8 cellular contexts compared by ENCODE assay signal in genomic region chr16:70522216-70523000, GRCh38. TPM values are rescaled to one million over a fixed set of nuclear protein-coding genes. Genes with fewer than 3 reads are reported as not detected.
DNase-seq lines count a peak whose midpoint lies in the region; ATAC-seq, FAIRE-seq and TF ChIP-seq lines count a peak whose summit lies in the region.

No MANE protein-coding gene starts in this region.

- no peak overlapping the region for H3K14ac ChIP-seq in mesenchymal stem cell (ENCODE audit: low read length in 2 of 2)

- peaks cover 47% of the 10 kb centered on the region for H3K36me3 Mint-ChIP-seq in HFFc6 (ENCODE audit: low read depth)

- H3K27ac ChIP-seq in A549 (peak overlapping the region; percentile 86 to 93), ascending aorta (no peak overlapping the region), mesenchymal stem cell (ENCODE audit: low read length, poor library complexity, severe bottlenecking) (no peak overlapping the region)

- H2AFZ ChIP-seq in mesenchymal stem cell (ENCODE audit: low read depth, low read length) = no peak overlapping the region

- no peak overlapping the region for H2BK15ac ChIP-seq in mesenchymal stem cell (ENCODE audit: low read depth, poor library complexity, severe bottlenecking)

- H3K18ac ChIP-seq in mesenchymal stem cell (ENCODE audit: low read depth in 1 of 2, low read length in 2 of 2) = no peak overlapping the region

- no peak overlapping the region for H4K91ac ChIP-seq in mesenchymal stem cell (ENCODE audit: low read length)

- TF ChIP-seq CTCF in A549 (IDR thresholded peaks at IDR 0.05) (no peak), HFFc6 (IDR thresholded peaks at IDR 0.05) (no peak), ascending aorta (IDR thresholded peaks at IDR 0.05) (no peak)

- no peak for DNase-seq in A549 (ENCODE audit: low read depth in 1 of 2, low spot score in 1 of 2)
- no peak for DNase-seq in HFFc6
- no peak for DNase-seq in ascending aorta (ENCODE audit: low spot score in 2 of 2)
- peak; percentile 3 for DNase-seq in mesenchymal stem cell
- no peak for DNase-seq in NCI-H2081 treated with DMSO at 0.1 percent for 48 hours (lab: John Stamatoyannopoulos, UW)
- no peak for DNase-seq in NCI-H2196 treated with DMSO at 0.1 percent for 48 hours (lab: John Stamatoyannopoulos, UW; ENCODE audit: unreplicated experiment)

- POLR2A ChIA-PET in A549 (lab: Yijun Ruan, JAX) = interaction anchor here (0.7 to 0.9 kb wide), 2 partner anchors 19 to 68 kb away, joined by 3 to 5 read pairs; partner anchors contain the start of gene FCSK

- H3K9me3 Mint-ChIP-seq in HFFc6 = no peaks in the 10 kb centered on the region

- H2BK5ac ChIP-seq in mesenchymal stem cell (ENCODE audit: low read depth, low read length, poor library complexity, severe bottlenecking) = no peak overlapping the region

- no peak overlapping the region for H2AK5ac ChIP-seq in mesenchymal stem cell (ENCODE audit: low read length, severe bottlenecking)

- peak overlapping the region; percentile 98 for H3K4me2 ChIP-seq in A549
- H3K4me2 ChIP-seq in mesenchymal stem cell (ENCODE audit: low read length, poor library complexity, severe bottlenecking) = peak overlapping the region; percentile 67

- peak overlapping the region in 1 of 2 experiments; percentile 13 for H3K4ac ChIP-seq in mesenchymal stem cell (ENCODE audit: low read depth in 1 of 2, low read length in 2 of 2)

- H3K4me1 ChIP-seq in A549 = peaks cover 32% of the 10 kb centered on the region
- H3K4me1 ChIP-seq in ascending aorta = peaks cover 8 to 21% of the 10 kb centered on the region in 2 donors
- peaks cover 17% of the 10 kb centered on the region for H3K4me1 ChIP-seq in mesenchymal stem cell (ENCODE audit: control insufficient read depth, insufficient read depth, low read depth, low read length)

- H3K27me3 ChIP-seq in ascending aorta (no peaks in the 10 kb centered on the region), mesenchymal stem cell (ENCODE audit: control insufficient read depth in 1 of 2, insufficient read depth in 1 of 2, low read length in 2 of 2) (no peaks in the 10 kb centered on the region)

- H3K23ac ChIP-seq in mesenchymal stem cell (ENCODE audit: low read length in 2 of 2) = no peak overlapping the region

- 51% methylated on average over 16 of the region's 16 CpGs for whole genome bisulfite sequencing in A549 (ENCODE audit: missing lambda C conversion rate)
- whole genome bisulfite sequencing in mesenchymal stem cell = 81% methylated on average over 14 of the region's 16 CpGs

- peaks cover 10% of the 10 kb centered on the region for H3K27me3 Mint-ChIP-seq in HFFc6 (ENCODE audit: insufficient read depth)

- H3K4me3 ChIP-seq in A549 (peak overlapping the region; percentile 75), ascending aorta (peak overlapping the region; percentile 66 to 89), mesenchymal stem cell (ENCODE audit: insufficient read depth in 1 of 2, low read depth in 1 of 2, low read length in 2 of 2) (peak overlapping the region in 1 of 2 experiments; percentile 84)

- peak overlapping the region; percentile 96 for H3K4me3 Mint-ChIP-seq in HFFc6

- peak overlapping the region; percentile 96 for H3K27ac Mint-ChIP-seq in HFFc6

- ATAC-seq in A549 (no peak), GM18907 (IDR thresholded peaks at IDR 0.05; ENCODE audit: unreplicated experiment) (no peak), HG02981 (IDR thresholded peaks at IDR 0.05; ENCODE audit: unreplicated experiment) (no peak)

- TF ChIP-seq EP300 in A549 (IDR thresholded peaks at IDR 0.05) = no peak

- no peak for TF ChIP-seq RAD21 in A549 (conservative IDR thresholded peaks at IDR 0.05 in 1 of 2, IDR thresholded peaks at IDR 0.05 in 1 of 2)

- no peak for TF ChIP-seq POLR2A in A549 (IDR thresholded peaks at IDR 0.05; ENCODE audit: low read length)

- H3K4me1 Mint-ChIP-seq in HFFc6 (ENCODE audit: low read depth) = peaks cover 51% of the 10 kb centered on the region

- H3K36me3 ChIP-seq in ascending aorta (peaks cover under 1 to 23% of the 10 kb centered on the region in 2 donors), mesenchymal stem cell (ENCODE audit: control insufficient read depth in 1 of 2, insufficient read depth in 2 of 2, low read depth in 1 of 2, low read length in 2 of 2) (peaks cover 1 to 30% of the 10 kb centered on the region in 2 experiments)

- intact Hi-C loops in ascending aorta (cut with DNase I) = no loop called here

- no peak for FAIRE-seq in A549 (lab: Jason Lieb, UNC)

- peak overlapping the region; percentile 93 for H3K9ac ChIP-seq in mesenchymal stem cell (ENCODE audit: low read length)

- H3K79me1 ChIP-seq in mesenchymal stem cell (replicated peaks; ENCODE audit: low read length, poor library complexity, severe bottlenecking) = peaks cover 6% of the 10 kb centered on the region

- no peak overlapping the region for H2BK12ac ChIP-seq in mesenchymal stem cell (ENCODE audit: low read length in 2 of 2)

- CTCF ChIA-PET in A549 (lab: Yijun Ruan, JAX) = interaction anchor here (1.1 to 1.3 kb wide), 2 partner anchors 8 to 52 kb away, joined by 3 to 5 read pairs; no protein-coding TSS in a partner anchor

- no peak overlapping the region for H4K8ac ChIP-seq in mesenchymal stem cell (ENCODE audit: low read length)

- no peak overlapping the region for H2BK120ac ChIP-seq in mesenchymal stem cell (ENCODE audit: low read depth, low read length)

- no peaks in the 10 kb centered on the region for H3K9me3 ChIP-seq in A549
- H3K9me3 ChIP-seq in ascending aorta = no peaks in the 10 kb centered on the region
- H3K9me3 ChIP-seq in mesenchymal stem cell (ENCODE audit: control insufficient read depth, low read length) = no peaks in the 10 kb centered on the region

TF ChIP-seq in A549, 52 proteins besides CTCF, POLR2A, EP300 and RAD21 (continues in another document):
- TF ChIP-seq, protein P1, sequence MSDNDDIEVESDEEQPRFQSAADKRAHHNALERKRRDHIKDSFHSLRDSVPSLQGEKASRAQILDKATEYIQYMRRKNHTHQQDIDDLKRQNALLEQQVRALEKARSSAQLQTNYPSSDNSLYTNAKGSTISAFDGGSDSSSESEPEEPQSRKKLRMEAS (IDR thresholded peaks at IDR 0.05) = no peak
- TF ChIP-seq HOXB5 (CRISPR knock-in tag; IDR thresholded peaks at IDR 0.05) (no peak), NFE2L2 (conservative IDR thresholded peaks at IDR 0.05; ENCODE audit: low read length) (no peak), SREBF2 (IDR thresholded peaks at IDR 0.05) (no peak), ESRRA (IDR thresholded peaks at IDR 0.05; ENCODE audit: borderline replicate concordance, low read length) (no peak), KDM5A (IDR thresholded peaks at IDR 0.05) (no peak), FOSL2 (IDR thresholded peaks at IDR 0.05) (no peak), FOSL2 (CRISPR knock-in tag; IDR thresholded peaks at IDR 0.05) (no peak), FOXS1 (CRISPR knock-in tag; IDR thresholded peaks at IDR 0.05) (no peak), JUN (IDR thresholded peaks at IDR 0.05) (no peak), GATA3 (IDR thresholded peaks at IDR 0.05; ENCODE audit: borderline replicate concordance) (no peak), KDM1A (IDR thresholded peaks at IDR 0.05; ENCODE audit: low read depth) (no peak), FOSB (CRISPR knock-in tag; IDR thresholded peaks at IDR 0.05) (no peak)
- TF ChIP-seq, protein P2, sequence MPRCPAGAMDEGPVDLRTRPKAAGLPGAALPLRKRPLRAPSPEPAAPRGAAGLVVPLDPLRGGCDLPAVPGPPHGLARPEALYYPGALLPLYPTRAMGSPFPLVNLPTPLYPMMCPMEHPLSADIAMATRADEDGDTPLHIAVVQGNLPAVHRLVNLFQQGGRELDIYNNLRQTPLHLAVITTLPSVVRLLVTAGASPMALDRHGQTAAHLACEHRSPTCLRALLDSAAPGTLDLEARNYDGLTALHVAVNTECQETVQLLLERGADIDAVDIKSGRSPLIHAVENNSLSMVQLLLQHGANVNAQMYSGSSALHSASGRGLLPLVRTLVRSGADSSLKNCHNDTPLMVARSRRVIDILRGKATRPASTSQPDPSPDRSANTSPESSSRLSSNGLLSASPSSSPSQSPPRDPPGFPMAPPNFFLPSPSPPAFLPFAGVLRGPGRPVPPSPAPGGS (IDR thresholded peaks at IDR 0.05) = no peak

RNA-seq across cellular contexts. Expression of gene COG4, which starts 0.9 kb away (rescaled TPM):
- polyA plus RNA-seq in A549 (2011; rRNA removed) (48.2 and 53.1 TPM in 2 replicates), A549 (2017; fragmentation: RNase III; extraction: RNeasy Plus Mini Kit Qiagen cat#74134 plus additional on column Dnase treatment) (40.9 to 46.5 TPM (median 42.7 TPM) in 3 replicates)
- polyA plus RNA-seq in A549 (2012; cell fraction: cytosol; rRNA removed) = 42.1 and 53.3 TPM in 2 replicates
- polyA plus RNA-seq in A549 (2012; cell fraction: nucleus; rRNA removed) = 75.5 and 99.7 TPM in 2 replicates
- 53.6 and 67.3 TPM in 2 replicates for polyA minus RNA-seq in A549 (2011; rRNA and poly(A)+ RNA removed)
- total RNA-seq in HFFc6 (2021; fragmentation: NEBNext Ultra II Directional; extraction: Animal tissue kit (Norgen Biotek cat#: 25700)) = 10 to 100 TPM; 70.2 to 91.7 (median 80.2) TPM
- 59.1 TPM for total RNA-seq in ascending aorta
- 31.1 TPM for polyA plus RNA-seq in mesenchymal stem cell (2013, experiment 1 of 2)
- 32.7 TPM for polyA plus RNA-seq in mesenchymal stem cell (2013, experiment 2 of 2)

RNA-seq across cellular contexts. Expression of gene SF3B3, which starts 1.2 kb away (rescaled TPM):
- polyA plus RNA-seq in A549 (2011; rRNA removed) (155 and 302 TPM in 2 replicates), A549 (2017; fragmentation: RNase III; extraction: RNeasy Plus Mini Kit Qiagen cat#74134 plus additional on column Dnase treatment) (111 to 118 TPM (median 115 TPM) in 3 replicates)
- 73.9 and 101 TPM in 2 replicates for polyA plus RNA-seq in A549 (2012; cell fraction: cytosol; rRNA removed)
- polyA plus RNA-seq in A549 (2012; cell fraction: nucleus; rRNA removed) = 210 and 337 TPM in 2 replicates
- 321 and 327 TPM in 2 replicates for polyA minus RNA-seq in A549 (2011; rRNA and poly(A)+ RNA removed)
- 100 to 1,000 TPM; 289 to 358 (median 312) TPM for total RNA-seq in HFFc6 (2021; fragmentation: NEBNext Ultra II Directional; extraction: Animal tissue kit (Norgen Biotek cat#: 25700))
- total RNA-seq in ascending aorta = 31.2 TPM
- 72.0 TPM for polyA plus RNA-seq in mesenchymal stem cell (2013, experiment 1 of 2)
- 74.7 TPM for polyA plus RNA-seq in mesenchymal stem cell (2013, experiment 2 of 2)

Comparison
In these comparisons a context has a peak if more than half of its experiments do, and no peak if none do; other contexts are left out.
1. H3K27ac ChIP-seq: peak in A549 (2 of 2); none in ascending aorta (0 of 2) and mesenchymal stem cell (single experiment).